Comparison of ENCODE assay signal across 26 cellular contexts in genomic region chr16:24015923-24016322, GRCh38.
DNase-seq lines count a peak whose midpoint lies in the region; ATAC-seq and TF ChIP-seq lines count a peak whose summit lies in the region.
"Had no signal": no experiment of that assay in that cellular context is flagged by ENCODE, and none has a peak within 500 bp of the region (broad histone marks: within the 10 kb centered on the region; RNA-seq: fewer than 3 reads in every experiment).

No MANE protein-coding gene starts in this region.

- H3K27me3 ChIP-seq in BLaER1 treated with 17β-estradiol and CSF1 and Interleukin-3, amounts not matched to agents 10 nM and 100 nM: no peaks in the 10 kb centered on the region
- no peaks in the 10 kb centered on the region for H3K27me3 ChIP-seq in GM23338 (ENCODE audit: insufficient read depth)
- no peaks in the 10 kb centered on the region for H3K27me3 ChIP-seq in neural progenitor cell
- H3K27me3 ChIP-seq: tibial nerve had no signal

- TF ChIP-seq CTCF in GM23338 (conservative IDR thresholded peaks at IDR 0.05; ENCODE audit: low read depth in 2 of 2) (no peak; a peak in 2 of 4 replicates), neural progenitor cell (IDR thresholded peaks at IDR 0.05) (no peak)

- peaks cover 0 to 20% (median 0%) of the 10 kb centered on the region in 11 experiments; a peak in 2 of 22 replicates for H3K36me3 ChIP-seq in BLaER1 treated with 17β-estradiol and CSF1 and Interleukin-3, amounts not matched to agents 10 nM and 100 nM
- H3K36me3 ChIP-seq in GM23338 (ENCODE audit: insufficient read depth): no peaks in the 10 kb centered on the region
- H3K36me3 ChIP-seq in neural progenitor cell: no peaks in the 10 kb centered on the region
- H3K36me3 ChIP-seq: tibial nerve had no signal

- H3K9ac ChIP-seq in BLaER1 treated with 17β-estradiol and CSF1 and Interleukin-3, amounts not matched to agents 10 nM and 100 nM: no peak overlapping the region
- H3K9ac ChIP-seq in neural progenitor cell: no peak overlapping the region

- no peaks in the 10 kb centered on the region for H3K9me3 Mint-ChIP-seq in GM23338
- no peaks in the 10 kb centered on the region for H3K9me3 Mint-ChIP-seq in neural progenitor cell
- H3K9me3 Mint-ChIP-seq: activated CD4-positive, alpha-beta memory T cell treated with anti-CD3 and anti-CD28 coated beads for 36 hours; mesothelial cell of epicardium had no signal

- H4K20me1 ChIP-seq in BLaER1 treated with 17β-estradiol and CSF1 and Interleukin-3, amounts not matched to agents 10 nM and 100 nM: peaks cover 0 to 46% (median 0%) of the 10 kb centered on the region in 11 experiments; a peak in 3 of 22 replicates
- H4K20me1 ChIP-seq in GM23338 (replicated peaks; ENCODE audit: insufficient read depth): no peaks in the 10 kb centered on the region
- H4K20me1 ChIP-seq in neural progenitor cell (ENCODE audit: low read depth): no peaks in the 10 kb centered on the region

- H3K36me3 Mint-ChIP-seq in GM23338 (ENCODE audit: low read depth) (no peaks in the 10 kb centered on the region), neural progenitor cell (no peaks in the 10 kb centered on the region)
- H3K36me3 Mint-ChIP-seq: mesothelial cell of epicardium had no signal

- H3K27ac Mint-ChIP-seq in GM23338 (peak overlapping the region; percentile 35; the same call in 1 of the 2 replicates), neural progenitor cell (no peak overlapping the region)
- H3K27ac Mint-ChIP-seq: activated CD4-positive, alpha-beta memory T cell treated with anti-CD3 and anti-CD28 coated beads for 36 hours; mesothelial cell of epicardium had no signal

- H3K27ac ChIP-seq in BLaER1 treated with 17β-estradiol and CSF1 and Interleukin-3, amounts not matched to agents 10 nM and 100 nM: peak overlapping the region in 8 of 11 experiments; percentile 76 to 84 (median 78); a peak in 14 of 22 replicates
- H3K27ac ChIP-seq in GM23338 (ENCODE audit: low read depth): no peak overlapping the region
- H3K27ac ChIP-seq in neural progenitor cell: no peak overlapping the region
- H3K27ac ChIP-seq: coronary artery, tibial nerve had no signal

- no peak overlapping the region for H2AFZ ChIP-seq in GM23338
- no peak overlapping the region for H2AFZ ChIP-seq in neural progenitor cell (replicated peaks)

- ATAC-seq in GM23338 (no peak; the same call in 2 of the 3 replicates), GM21526 (IDR thresholded peaks at IDR 0.05; ENCODE audit: low FRiP score, unreplicated experiment) (no peak)
- ATAC-seq: left ventricle myocardium superior, sciatic nerve had no signal

- H3K9me2 ChIP-seq in GM23338 (ENCODE audit: insufficient read depth): no peaks in the 10 kb centered on the region

- H3F3A ChIP-seq in GM23338 (replicated peaks; ENCODE audit: low read depth): no peaks in the 10 kb centered on the region
- H3F3A ChIP-seq in neural progenitor cell (ENCODE audit: low read depth): no peaks in the 10 kb centered on the region

- H3K79me2 ChIP-seq in GM23338 (replicated peaks; ENCODE audit: insufficient read depth): no peaks in the 10 kb centered on the region
- H3K79me2 ChIP-seq in neural progenitor cell (ENCODE audit: low read depth): no peaks in the 10 kb centered on the region

- no peak overlapping the region for H3K4me3 ChIP-seq in BLaER1 treated with 17β-estradiol and CSF1 and Interleukin-3, amounts not matched to agents 10 nM and 100 nM
- no peak overlapping the region for H3K4me3 ChIP-seq in GM23338
- H3K4me3 ChIP-seq in neural progenitor cell: no peak overlapping the region
- H3K4me3 ChIP-seq: coronary artery, tibial nerve had no signal

- H3K27me3 Mint-ChIP-seq in GM23338 (ENCODE audit: insufficient read depth, low read depth, poor library complexity) (no peaks in the 10 kb centered on the region), neural progenitor cell (ENCODE audit: insufficient read depth, low read depth) (no peaks in the 10 kb centered on the region)
- H3K27me3 Mint-ChIP-seq: activated CD4-positive, alpha-beta memory T cell treated with anti-CD3 and anti-CD28 coated beads for 36 hours; CD4-positive, CD25-positive, alpha-beta regulatory T cell had no signal

- H3K4me1 Mint-ChIP-seq in GM23338 (peaks cover 15% of the 10 kb centered on the region), neural progenitor cell (no peaks in the 10 kb centered on the region)
- H3K4me1 Mint-ChIP-seq: mesothelial cell of epicardium had no signal

- peaks cover 43 to 82% (median 63%) of the 10 kb centered on the region in 10 experiments for H3K4me1 ChIP-seq in BLaER1 treated with 17β-estradiol and CSF1 and Interleukin-3, amounts not matched to agents 10 nM and 100 nM
- H3K4me1 ChIP-seq in GM23338 (ENCODE audit: insufficient read depth) (no peaks in the 10 kb centered on the region), neural progenitor cell (no peaks in the 10 kb centered on the region)
- H3K4me1 ChIP-seq: tibial nerve had no signal

- in situ Hi-C loops in SK-MEL-5 (cut with HindIII; ENCODE audit: low pct_unique_long_range_greater_than_20kb, low sequenced_read_pairs): no loop called here

- H3K4me3 Mint-ChIP-seq in GM23338 (no peak overlapping the region), neural progenitor cell (no peak overlapping the region)
- H3K4me3 Mint-ChIP-seq: activated CD4-positive, alpha-beta memory T cell treated with anti-CD3 and anti-CD28 coated beads for 36 hours; CD4-positive, CD25-positive, alpha-beta regulatory T cell; mesothelial cell of epicardium had no signal

- H3K9me3 ChIP-seq in BLaER1 treated with 17β-estradiol and CSF1 and Interleukin-3, amounts not matched to agents 10 nM and 100 nM (replicated peaks in 1 of 11): no peaks in the 10 kb centered on the region
- no peaks in the 10 kb centered on the region for H3K9me3 ChIP-seq in neural progenitor cell (ENCODE audit: low read depth)
- H3K9me3 ChIP-seq: tibial nerve had no signal

- peak overlapping the region; percentile 13 to 78 (median 69); a peak in 18 of 22 replicates for H3K4me2 ChIP-seq in BLaER1 treated with 17β-estradiol and CSF1 and Interleukin-3, amounts not matched to agents 10 nM and 100 nM
- H3K4me2 ChIP-seq in GM23338: no peak overlapping the region
- no peak overlapping the region for H3K4me2 ChIP-seq in neural progenitor cell

- peak; percentile 15 for DNase-seq in GM23338 (ENCODE audit: low spot score)
- peak; percentile 9 for DNase-seq in SK-MEL-5 (ENCODE audit: low read depth, low spot score)
- DNase-seq in iPS-NIHi7 (ENCODE audit: extremely low spot score): peak; percentile 20
- DNase-seq in NCI-H1694 treated with DMSO at 0.1 percent for 48 hours (lab: John Stamatoyannopoulos, UW): no peak
- DNase-seq in D341Med (ENCODE audit: low spot score): no peak
- DNase-seq in neural progenitor cell (ENCODE audit: low spot score): no peak
- DNase-seq: activated CD4-positive, alpha-beta memory T cell treated with anti-CD3 and anti-CD28 coated beads for 36 hours; activated gamma-delta T cell treated with Interleukin-2 at 50 U/mL for 16 hours; activated T-cell treated with anti-CD3 and anti-CD28 coated beads for 4 hours; amniotic stem cell; CD4-positive, CD25-positive, alpha-beta regulatory T cell; GDM1; hypothalamus; islet precursor cell; Kasumi-1; left ventricle myocardium superior; MV-4-11; NCI-H1694; NCI-H774; OCI-M1 had no signal

TF ChIP-seq in GM23338, 12 proteins besides CTCF, POLR2A, EP300 and RAD21 (continues in another document):
- no peak for TF ChIP-seq ETS1 (IDR thresholded peaks at IDR 0.05)

Comparison
In these comparisons a context has a peak if more than half of its experiments do, and no peak if none do; other contexts are left out.
1. H3K27ac ChIP-seq: peak in BLaER1 treated with 17β-estradiol and CSF1 and Interleukin-3, amounts not matched to agents 10 nM and 100 nM (8 of 11); none in GM23338 (single experiment) and neural progenitor cell (single experiment).
2. H3K4me2 ChIP-seq: peak in BLaER1 treated with 17β-estradiol and CSF1 and Interleukin-3, amounts not matched to agents 10 nM and 100 nM (11 of 11); none in GM23338 (single experiment) and neural progenitor cell (single experiment).
3. DNase-seq: peak in GM23338 (single experiment), SK-MEL-5 (single experiment) and iPS-NIHi7 (single experiment); none in NCI-H1694 treated with DMSO at 0.1 percent for 48 hours (single experiment), D341Med (single experiment) and neural progenitor cell (single experiment).